In the genomic region with DNA sequence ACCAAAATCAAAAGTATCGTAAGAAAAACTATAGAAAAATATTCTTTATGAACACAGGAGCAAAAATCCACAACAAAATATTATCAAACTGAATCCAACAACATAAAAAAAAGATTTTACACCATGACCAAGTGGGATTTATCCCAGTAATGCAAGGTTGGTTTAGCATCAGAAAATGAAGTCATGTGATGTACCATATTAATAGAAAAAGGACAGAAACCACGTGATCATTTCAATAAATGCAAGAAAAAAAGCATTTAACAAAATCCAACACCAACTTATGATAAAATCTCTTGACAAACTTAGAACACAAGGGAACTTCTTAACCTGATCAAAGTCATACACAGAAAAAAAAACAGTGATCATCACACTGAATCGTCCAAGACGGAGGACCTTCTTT, we compare ENCODE assay signal across 20 cellular contexts.
DNase-seq lines count a peak whose midpoint lies in the region; ATAC-seq, FAIRE-seq and TF ChIP-seq lines count a peak whose summit lies in the region.
"Had no signal": no experiment of that assay in that cellular context is flagged by ENCODE, and none has a peak within 500 bp of the region (broad histone marks: within the 10 kb centered on the region; RNA-seq: fewer than 3 reads in every experiment).

No MANE protein-coding gene starts in this region.

- peak overlapping the region; percentile 56 for H3K27ac Mint-ChIP-seq in CD4-positive, alpha-beta T cell
- H3K27ac Mint-ChIP-seq in glutamatergic neuron (ENCODE audit: unreplicated experiment) = no peak overlapping the region
- H3K27ac Mint-ChIP-seq: B cell had no signal

- no peak for TF ChIP-seq POLR2A in A549 (IDR thresholded peaks at IDR 0.05; ENCODE audit: low read length)

- H3K27me3 ChIP-seq in CD4-positive, alpha-beta T cell (ENCODE audit: control insufficient read depth, insufficient read depth, low read length) = no peaks in the 10 kb centered on the region
- H3K27me3 ChIP-seq: BLaER1 had no signal

- no peak for DNase-seq in A549 (ENCODE audit: low read depth in 1 of 2, low spot score in 1 of 2)
- DNase-seq in CD4-positive, alpha-beta T cell = no peak
- DNase-seq in OCI-M1 (lab: John Stamatoyannopoulos, UW) = peak; percentile 1
- DNase-seq in activated gamma-delta T cell (lab: John Stamatoyannopoulos, UW) = no peak
- no peak for DNase-seq in glutamatergic neuron
- DNase-seq: CD4-positive, CD25-positive, alpha-beta regulatory T cell; CD8-positive, alpha-beta memory T cell; DMS53; DMS79 treated with DMSO at 0.1 percent for 48 hours; GF-D8; GM23248; H7; HCEC 1CT had no signal

- no peak for FAIRE-seq in A549 (lab: Jason Lieb, UNC)
- FAIRE-seq: GM12891, GM18507, H1 had no signal

- intact Hi-C loops in CD4-positive, alpha-beta T cell (cut with DNase I, micrococcal nuclease) = no loop called here

- ATAC-seq in A549 = no peak
- no peak for ATAC-seq in CD4-positive, alpha-beta T cell (ENCODE audit: poor library complexity)
- ATAC-seq in GM18511 (IDR thresholded peaks at IDR 0.05; ENCODE audit: unreplicated experiment) = no peak

- CTCF ChIA-PET in A549 (lab: Yijun Ruan, JAX) = no interaction called here
- CTCF ChIA-PET in CD4-positive, alpha-beta T cell (lab: Charles Lee) = no interaction called here

- WGBS in A549 (ENCODE audit: missing lambda C conversion rate) = 33% methylated on average over 4 of the region's 4 CpGs

- H3K4me2 ChIP-seq in A549 = no peak overlapping the region
- H3K4me2 ChIP-seq: BLaER1 had no signal

- no peak overlapping the region for H3K4me3 ChIP-seq in A549
- H3K4me3 ChIP-seq: BLaER1, GM23248 had no signal

- no peaks in the 10 kb centered on the region for H3K9me3 ChIP-seq in A549
- H3K9me3 ChIP-seq in CD4-positive, alpha-beta T cell (ENCODE audit: control insufficient read depth, low read length) = peaks cover 26% of the 10 kb centered on the region

- H3K27ac ChIP-seq in A549 = no peak overlapping the region
- no peak overlapping the region for H3K27ac ChIP-seq in CD4-positive, alpha-beta T cell (ENCODE audit: low read depth, low read length)
- H3K27ac ChIP-seq: BLaER1, C4-2B, GM23248 had no signal

- peaks cover 15% of the 10 kb centered on the region for H3K9me3 Mint-ChIP-seq in CD4-positive, alpha-beta T cell
- peaks cover 17% of the 10 kb centered on the region for H3K9me3 Mint-ChIP-seq in glutamatergic neuron (ENCODE audit: unreplicated experiment)

- POLR2A ChIA-PET in A549 (lab: Yijun Ruan, JAX) = no interaction called here
- POLR2A ChIA-PET in CD4-positive, alpha-beta T cell (lab: Charles Lee) = no interaction called here

- peaks cover 47% of the 10 kb centered on the region for H3K4me1 Mint-ChIP-seq in CD4-positive, alpha-beta T cell (ENCODE audit: low read depth)
- peaks cover 14% of the 10 kb centered on the region for H3K4me1 Mint-ChIP-seq in glutamatergic neuron (ENCODE audit: low read depth, unreplicated experiment)

- H3K4me1 ChIP-seq in A549 = no peaks in the 10 kb centered on the region

- no peaks in the 10 kb centered on the region for H3K27me3 Mint-ChIP-seq in CD4-positive, alpha-beta T cell
- peaks cover 4% of the 10 kb centered on the region for H3K27me3 Mint-ChIP-seq in glutamatergic neuron (ENCODE audit: unreplicated experiment)
- H3K27me3 Mint-ChIP-seq: B cell; CD4-positive, CD25-positive, alpha-beta regulatory T cell had no signal

- no peak overlapping the region for H3K4me3 Mint-ChIP-seq in CD4-positive, alpha-beta T cell
- H3K4me3 Mint-ChIP-seq in glutamatergic neuron (ENCODE audit: unreplicated experiment) = no peak overlapping the region
- H3K4me3 Mint-ChIP-seq: B cell; CD4-positive, CD25-positive, alpha-beta regulatory T cell; CD8-positive, alpha-beta memory T cell had no signal

- TF ChIP-seq RAD21 in A549 (conservative IDR thresholded peaks at IDR 0.05 in 1 of 2, IDR thresholded peaks at IDR 0.05 in 1 of 2) = no peak

- H3K36me3 Mint-ChIP-seq in CD4-positive, alpha-beta T cell (ENCODE audit: low read depth) = peaks cover 50% of the 10 kb centered on the region
- peaks cover 42% of the 10 kb centered on the region for H3K36me3 Mint-ChIP-seq in glutamatergic neuron (ENCODE audit: unreplicated experiment)

- no peak for TF ChIP-seq CTCF in A549 (IDR thresholded peaks at IDR 0.05)
- no peak for TF ChIP-seq CTCF in CD4-positive, alpha-beta T cell (IDR thresholded peaks at IDR 0.05)
- no peak for TF ChIP-seq CTCF in glutamatergic neuron (IDR thresholded peaks at IDR 0.05; ENCODE audit: partially characterized antibody, unreplicated experiment)

- no peak for TF ChIP-seq EP300 in A549 (IDR thresholded peaks at IDR 0.05)

TF ChIP-seq in A549, 52 proteins besides CTCF, POLR2A, EP300 and RAD21:
- TF ChIP-seq ESRRA (IDR thresholded peaks at IDR 0.05; ENCODE audit: borderline replicate concordance, low read length) = no peak
- TF ChIP-seq, protein P1, sequence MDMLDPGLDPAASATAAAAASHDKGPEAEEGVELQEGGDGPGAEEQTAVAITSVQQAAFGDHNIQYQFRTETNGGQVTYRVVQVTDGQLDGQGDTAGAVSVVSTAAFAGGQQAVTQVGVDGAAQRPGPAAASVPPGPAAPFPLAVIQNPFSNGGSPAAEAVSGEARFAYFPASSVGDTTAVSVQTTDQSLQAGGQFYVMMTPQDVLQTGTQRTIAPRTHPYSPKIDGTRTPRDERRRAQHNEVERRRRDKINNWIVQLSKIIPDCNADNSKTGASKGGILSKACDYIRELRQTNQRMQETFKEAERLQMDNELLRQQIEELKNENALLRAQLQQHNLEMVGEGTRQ (IDR thresholded peaks at IDR 0.05) = peak; percentile 49; the same call in 1 of the 2 replicates
- no peak for TF ChIP-seq TP53 (CRISPR knock-in tag; IDR thresholded peaks at IDR 0.05)
